Comparison of ENCODE assay signal across 2 cellular contexts in the genomic region with DNA sequence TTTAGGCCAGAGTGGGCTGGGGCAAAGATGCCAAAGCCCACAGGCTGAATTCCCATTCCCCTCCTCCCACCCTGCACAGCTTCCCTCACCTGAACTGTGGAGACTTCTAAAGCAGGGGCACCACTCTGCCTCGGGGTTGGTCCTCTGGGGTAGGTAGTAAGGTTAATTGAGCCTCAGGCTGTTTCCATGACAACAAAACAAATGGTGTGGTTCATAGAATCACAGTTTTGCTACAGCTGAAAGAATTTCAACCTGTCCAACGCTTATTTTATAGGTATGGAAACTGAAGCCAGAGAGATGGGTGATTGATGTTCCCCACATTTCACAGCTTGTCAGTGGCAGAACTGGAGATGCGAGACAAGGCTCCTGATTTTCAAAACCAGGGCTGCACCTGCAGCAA.
TF ChIP-seq lines count a peak whose summit lies in the region.

No MANE protein-coding gene starts in this region.

TF ChIP-seq in H1, 55 proteins besides CTCF, POLR2A, EP300 and RAD21:
- TF ChIP-seq FOSL1 (IDR thresholded peaks at IDR 0.05; ENCODE audit: insufficient read depth, low read depth, low read length), result no peak
- TF ChIP-seq CEBPB (IDR thresholded peaks at IDR 0.05; ENCODE audit: low read depth, low read length), result no peak
- TF ChIP-seq RXRA (IDR thresholded peaks at IDR 0.05; ENCODE audit: insufficient read depth, low read depth, low read length), result no peak
- no peak for TF ChIP-seq PHF8 (conservative IDR thresholded peaks at IDR 0.05; ENCODE audit: low read depth, low read length)
- TF ChIP-seq TAF1 (IDR thresholded peaks at IDR 0.05; ENCODE audit: low read depth, low read length), result no peak
- TF ChIP-seq SP4 (IDR thresholded peaks at IDR 0.05; ENCODE audit: low read length), result no peak
- TF ChIP-seq SRF (IDR thresholded peaks at IDR 0.05; ENCODE audit: low read depth, low read length), result no peak
- TF ChIP-seq JUN (IDR thresholded peaks at IDR 0.05; ENCODE audit: low read depth, low read length), result no peak
- no peak for TF ChIP-seq POLR2AphosphoS5 (IDR thresholded peaks at IDR 0.05; ENCODE audit: low read depth, low read length)
- no peak for TF ChIP-seq SIX5 (IDR thresholded peaks at IDR 0.05; ENCODE audit: low read depth, low read length)
- no peak for TF ChIP-seq GABPA (IDR thresholded peaks at IDR 0.05; ENCODE audit: borderline replicate concordance, insufficient read depth, low read length)
- no peak for TF ChIP-seq KDM4A (IDR thresholded peaks at IDR 0.05; ENCODE audit: low read depth, low read length, severe bottlenecking)

TF ChIP-seq in GM12891, 5 proteins besides CTCF, POLR2A, EP300 and RAD21:
- TF ChIP-seq PAX5 (IDR thresholded peaks at IDR 0.05; ENCODE audit: insufficient read depth, low read length, severe bottlenecking) (no peak), POU2F2 (IDR thresholded peaks at IDR 0.05; ENCODE audit: low read depth, low read length) (no peak), TAF1 (IDR thresholded peaks at IDR 0.05; ENCODE audit: low read depth, low read length) (no peak), POLR2AphosphoS5 (IDR thresholded peaks at IDR 0.05; ENCODE audit: low read depth, low read length) (no peak), SPI1 (IDR thresholded peaks at IDR 0.05; ENCODE audit: low read depth, low read length) (no peak)
